Comparison of ENCODE assay signal across 1 cellular context in genomic region chr15:93656041-93656440, GRCh38.
TF ChIP-seq lines count a peak whose summit lies in the region.

No MANE protein-coding gene starts in this region.

TF ChIP-seq in GM23338, 12 proteins besides CTCF, POLR2A, EP300 and RAD21 (continued from another document):
- TF ChIP-seq ZNF462 (CRISPR knock-in tag; IDR thresholded peaks at IDR 0.05) (no peak), STAT1 (IDR thresholded peaks at IDR 0.05; ENCODE audit: unreplicated experiment) (no peak), JUNB (IDR thresholded peaks at IDR 0.05; ENCODE audit: unreplicated experiment) (no peak), NANOG (IDR thresholded peaks at IDR 0.05; ENCODE audit: borderline replicate concordance) (no peak), ZNF114 (CRISPR knock-in tag; IDR thresholded peaks at IDR 0.05) (no peak), ETS1 (IDR thresholded peaks at IDR 0.05) (no peak), CREB1 (CRISPR knock-in tag; IDR thresholded peaks at IDR 0.05; ENCODE audit: low read depth) (no peak)
TF ChIP-seq in GM23338: peak in this region for 0.
